Comparison of ENCODE assay signal across 8 cellular contexts in the genomic region with DNA sequence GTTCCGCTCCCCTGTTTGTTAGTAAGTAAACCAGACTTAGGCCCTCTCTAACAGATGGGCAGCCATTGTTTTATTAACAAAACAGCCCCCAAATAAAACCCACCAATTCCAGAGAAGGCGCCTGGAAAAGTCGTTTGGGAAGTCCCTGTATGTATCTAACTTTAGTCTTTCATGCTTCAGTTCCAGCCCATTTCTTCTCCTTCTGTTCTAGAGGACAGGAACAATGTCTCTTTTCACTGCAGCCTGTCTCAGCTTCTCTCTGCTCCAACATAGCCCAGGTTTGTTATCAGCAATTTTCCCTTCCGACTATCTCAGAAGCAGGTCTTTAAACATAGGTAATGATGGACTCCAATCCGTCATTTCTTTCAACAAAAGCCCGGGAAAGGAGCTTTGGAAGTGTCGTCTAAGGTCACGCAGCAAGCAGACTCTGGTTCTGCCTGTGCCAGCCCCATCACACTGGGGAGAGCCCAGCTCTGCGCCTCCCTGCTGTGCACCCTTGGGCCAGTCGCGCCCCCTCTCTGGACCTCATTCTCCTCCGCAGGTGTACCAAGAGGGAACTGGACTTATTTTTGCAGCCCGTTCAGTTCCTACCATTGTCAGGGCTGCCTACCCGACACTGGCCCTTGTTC. TPM values are rescaled to one million over a fixed set of nuclear protein-coding genes. Genes with fewer than 3 reads are reported as not detected.
DNase-seq lines count a peak whose midpoint lies in the region; ATAC-seq and TF ChIP-seq lines count a peak whose summit lies in the region.

No MANE protein-coding gene starts in this region.

- peaks cover 14% of the 10 kb centered on the region for H3F3A ChIP-seq in smooth muscle cell (ENCODE audit: low read depth)

- CTCF ChIA-PET in T-cell (lab: Charles Lee) = interaction anchor here in 1 of 2 donors (0.7 to 1.7 kb wide), 5 partner anchors 9 to 256 kb away, joined by 3 to 8 read pairs (median 3); partner anchors contain the start of gene AKNA

- H3K27me3 Mint-ChIP-seq in T-cell = no peaks in the 10 kb centered on the region

- peak overlapping the region; percentile 83 for H3K4me2 ChIP-seq in smooth muscle cell

- H3K4me3 ChIP-seq in H7 (ENCODE audit: insufficient read depth, low read depth, low read length) (peak overlapping the region; percentile 82), right atrium auricular region (peak overlapping the region; percentile 57 to 82), smooth muscle cell (peak overlapping the region; percentile 64)

- WGBS in smooth muscle cell (ENCODE audit: low lambda C conversion rate) = 23% methylated on average over 14 of the region's 14 CpGs

- H2AFZ ChIP-seq in smooth muscle cell (ENCODE audit: low read depth) = peak overlapping the region; percentile 72

- peaks cover 51 to 56% (median 54%) of the 10 kb centered on the region in 3 donors for H3K4me1 Mint-ChIP-seq in T-cell

- no peaks in the 10 kb centered on the region for H3K27me3 ChIP-seq in H7 (ENCODE audit: control insufficient read depth, insufficient read depth, low read length)
- no peaks in the 10 kb centered on the region for H3K27me3 ChIP-seq in right atrium auricular region
- H3K27me3 ChIP-seq in smooth muscle cell (ENCODE audit: low read depth) = no peaks in the 10 kb centered on the region

- peak overlapping the region; percentile 80 to 86 for H3K27ac ChIP-seq in right atrium auricular region
- peak overlapping the region; percentile 60 for H3K27ac ChIP-seq in smooth muscle cell (ENCODE audit: low read depth)

- H3K9me3 ChIP-seq in right atrium auricular region (no peaks in the 10 kb centered on the region), smooth muscle cell (replicated peaks; ENCODE audit: low read depth) (no peaks in the 10 kb centered on the region)

- H3K27ac Mint-ChIP-seq in T-cell = peak overlapping the region; percentile 92 to 97

- H3K4me1 ChIP-seq in right atrium auricular region (peaks cover 0 to 29% of the 10 kb centered on the region in 2 donors), smooth muscle cell (ENCODE audit: low read depth) (peaks cover 8% of the 10 kb centered on the region)

- peak overlapping the region; percentile 62 for H3K9ac ChIP-seq in smooth muscle cell (ENCODE audit: low read depth)

- DNase-seq in H7 (no peak), T-cell (no peak), right atrium auricular region (ENCODE audit: low spot score) (no peak), smooth muscle cell (lab: John Stamatoyannopoulos, UW; ENCODE audit: unreplicated experiment) (no peak), midbrain (lab: John Stamatoyannopoulos, UW) (no peak)

- H3K4me3 Mint-ChIP-seq in T-cell = peak overlapping the region; percentile 92 to 100 (median 95)

- peaks cover 24% of the 10 kb centered on the region for H3K79me2 ChIP-seq in smooth muscle cell (ENCODE audit: low read depth)

- POLR2A ChIA-PET in T-cell (lab: Charles Lee) = interaction anchor here (0.6 to 3.5 kb wide), 6 partner anchors 11 to 532 kb away, joined by 3 to 42 read pairs (median 5); partner anchors contain the start of gene AKNA (in 2 of the 2)

- no peaks in the 10 kb centered on the region for H3K9me3 Mint-ChIP-seq in T-cell

- H4K20me1 ChIP-seq in smooth muscle cell (ENCODE audit: low read depth) = no peaks in the 10 kb centered on the region

- TF ChIP-seq CTCF in right atrium auricular region (IDR thresholded peaks at IDR 0.05) = no peak
- TF ChIP-seq CTCF in smooth muscle cell (IDR thresholded peaks at IDR 0.05; ENCODE audit: borderline replicate concordance, insufficient read depth, poor library complexity, severe bottlenecking) = no peak

- H3K36me3 Mint-ChIP-seq in T-cell = peaks cover 10% of the 10 kb centered on the region

- ATAC-seq in T-cell (replicated peaks in 1 of 4) (peak; percentile 0 to 6 (median 4)), GM21619 (IDR thresholded peaks at IDR 0.05; ENCODE audit: unreplicated experiment) (no peak), HG03108 (IDR thresholded peaks at IDR 0.05; ENCODE audit: unreplicated experiment) (no peak), GM21515 (IDR thresholded peaks at IDR 0.05; ENCODE audit: unreplicated experiment) (no peak)

- H3K36me3 ChIP-seq in H7 (replicated peaks; ENCODE audit: control insufficient read depth, insufficient read depth, low read length) (no peaks in the 10 kb centered on the region), right atrium auricular region (no peaks in the 10 kb centered on the region), smooth muscle cell (ENCODE audit: low read depth) (no peaks in the 10 kb centered on the region)

RNA-seq across cellular contexts. Expression of gene AKNA, which starts 9.6 kb away (rescaled TPM):
- total RNA-seq in H7 (2014; rRNA removed; shearing (Covaris generic)) = 16.7 and 17.4 TPM in 2 replicates
- total RNA-seq in T-cell = 100 to 1,000 TPM; 382 to 462 (median 415) TPM
- 1 to 10 TPM; 3.1 to 7.8 TPM for total RNA-seq in right atrium auricular region
- 3.0 and 4.7 TPM in 2 replicates for total RNA-seq in smooth muscle cell
- 2.8 and 3.2 TPM in 2 replicates for polyA plus RNA-seq in smooth muscle cell

Comparison
In these comparisons a context has a peak if more than half of its experiments do, and no peak if none do; other contexts are left out.
1. ATAC-seq: peak in T-cell (4 of 4); none in GM21619 (single experiment), HG03108 (single experiment) and GM21515 (single experiment).
2. RNA of gene AKNA, which starts 9.6 kb away (total RNA-seq): 382 to 462 TPM in T-cell; 16.7 to 17.4 TPM in H7, 3.1 to 7.8 TPM in right atrium auricular region and 3.0 to 4.7 TPM in smooth muscle cell; every median in the first group is over 10 times any median in the second.
3. Peak in every context shown above with its lines, with median percentiles within 50 percentile points of each other: H3K4me3 ChIP-seq.